Comparison of ENCODE assay signal across 29 cellular contexts in the genomic region with DNA sequence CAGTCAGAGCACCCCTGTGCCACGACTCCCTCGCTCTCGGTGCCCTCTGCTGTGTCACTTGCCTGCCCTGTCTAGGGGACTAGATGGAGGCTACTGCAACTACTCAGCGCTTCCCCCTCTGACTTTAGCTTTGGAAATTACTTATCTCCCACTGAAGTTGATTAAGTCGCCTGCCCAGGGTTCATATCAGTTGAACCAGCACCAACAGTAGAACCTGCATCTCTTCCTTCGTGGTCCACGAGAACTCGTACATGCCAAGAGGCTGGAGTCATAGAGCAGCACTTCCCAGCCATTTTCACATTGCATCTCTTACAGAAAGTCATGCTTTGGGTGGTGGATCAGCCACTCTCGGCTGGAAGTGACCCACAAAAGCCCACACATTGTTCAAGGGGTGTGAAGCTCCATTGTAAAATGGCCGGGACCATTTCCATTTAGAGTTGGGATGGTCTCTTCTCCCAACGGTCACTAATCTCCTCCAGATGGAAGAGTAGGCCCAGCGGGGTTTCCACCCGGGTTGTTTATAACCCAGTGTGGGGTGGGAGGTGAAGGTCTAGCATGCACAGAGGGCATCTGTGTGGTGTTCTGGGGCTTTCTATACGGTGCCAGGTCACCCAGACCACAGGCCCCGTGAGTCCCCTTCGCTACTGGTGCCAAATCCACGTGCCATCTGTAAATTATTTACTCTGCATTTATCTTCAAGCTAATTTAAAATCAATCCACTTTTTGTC. TPM values are rescaled to one million over a fixed set of nuclear protein-coding genes. Genes with fewer than 3 reads are reported as not detected.
"Had no signal": no experiment of that assay in that cellular context is flagged by ENCODE, and none has a peak within 500 bp of the region (broad histone marks: within the 10 kb centered on the region; RNA-seq: fewer than 3 reads in every experiment).

No MANE protein-coding gene starts in this region.

- H3K27me3 Mint-ChIP-seq: activated naive CD8-positive, alpha-beta T cell treated with anti-CD3 and anti-CD28 coated beads, Interleukin-2, amount 50 U/mL, for 24 hours; stimulated activated memory B cell treated with anti-CD40 and anti-IgM and Interleukin-4, amounts not matched to agents 10 μg/mL and 1 μg/mL and 100 μg/mL, for 72 hours; stimulated activated naive CD8-positive, alpha-beta T cell treated with anti-CD3 and anti-CD28 coated beads, Interleukin-15, amount 100 ng/mL, for 72 hours had no signal

- H3K27ac Mint-ChIP-seq: activated naive CD4-positive, alpha-beta T cell treated with anti-CD3 and anti-CD28 coated beads, Interleukin-2, amount 50 U/mL, for 24 hours; activated naive CD8-positive, alpha-beta T cell treated with anti-CD3 and anti-CD28 coated beads, Interleukin-2, amount 50 U/mL, for 24 hours; activated T-helper 2 cell treated with anti-CD3 and anti-CD28 coated beads, Interferon-gamma antibody, Interleukin-2, Interleukin-4, amounts not matched to agents 10 μg/mL and 5 μg/mL and 100 μg/mL, durations not matched to agents 14 hours and 24 hours and 36 hours; naive thymus-derived CD8-positive, alpha-beta T cell; stimulated activated memory B cell treated with anti-CD40 and anti-IgM and Interleukin-4, amounts not matched to agents 10 μg/mL and 1 μg/mL and 100 μg/mL, for 72 hours had no signal

- H3K36me3 Mint-ChIP-seq: activated naive CD4-positive, alpha-beta T cell treated with anti-CD3 and anti-CD28 coated beads, Interleukin-2, amount 50 U/mL, for 24 hours; naive thymus-derived CD8-positive, alpha-beta T cell; stimulated activated memory B cell treated with anti-CD40 and anti-IgM and Interleukin-4, amounts not matched to agents 10 μg/mL and 1 μg/mL and 100 μg/mL, for 72 hours had no signal

- H3K9me3 Mint-ChIP-seq: activated naive CD4-positive, alpha-beta T cell treated with anti-CD3 and anti-CD28 coated beads, Interleukin-2, amount 50 U/mL, for 24 hours; activated naive CD8-positive, alpha-beta T cell treated with anti-CD3 and anti-CD28 coated beads, Interleukin-2, amount 50 U/mL, for 24 hours; activated T-helper 2 cell treated with anti-CD3 and anti-CD28 coated beads, Interferon-gamma antibody, Interleukin-2, Interleukin-4, amounts not matched to agents 10 μg/mL and 5 μg/mL and 100 μg/mL, durations not matched to agents 14 hours and 24 hours and 36 hours; naive thymus-derived CD8-positive, alpha-beta T cell; neural crest cell; stimulated activated memory B cell treated with anti-CD40 and anti-IgM and Interleukin-4, amounts not matched to agents 10 μg/mL and 1 μg/mL and 100 μg/mL, for 72 hours; stimulated activated naive CD8-positive, alpha-beta T cell treated with anti-CD3 and anti-CD28 coated beads, Interleukin-15, amount 100 ng/mL, for 72 hours had no signal

- ATAC-seq: activated naive CD8-positive, alpha-beta T cell treated with anti-CD3 and anti-CD28 coated beads, Interleukin-2, amount 50 U/mL, for 24 hours; gastrocnemius medialis; left cardiac atrium; left ventricle myocardium superior; naive thymus-derived CD8-positive, alpha-beta T cell; sciatic nerve; SK-N-SH treated with all-trans-retinoic acid at 6 μM for 48 hours; stimulated activated memory B cell treated with anti-CD40 and anti-IgM and Interleukin-4, amounts not matched to agents 10 μg/mL and 1 μg/mL and 100 μg/mL, for 72 hours; stimulated activated naive CD8-positive, alpha-beta T cell treated with anti-CD3 and anti-CD28 coated beads, Interleukin-15, amount 100 ng/mL, for 72 hours had no signal

- H3K4me1 ChIP-seq: colonic mucosa had no signal

- H3K4me3 Mint-ChIP-seq: activated naive CD4-positive, alpha-beta T cell treated with anti-CD3 and anti-CD28 coated beads, Interleukin-2, amount 50 U/mL, for 24 hours; activated naive CD8-positive, alpha-beta T cell treated with anti-CD3 and anti-CD28 coated beads, Interleukin-2, amount 50 U/mL, for 24 hours; naive thymus-derived CD8-positive, alpha-beta T cell; neural crest cell; stimulated activated memory B cell treated with anti-CD40 and anti-IgM and Interleukin-4, amounts not matched to agents 10 μg/mL and 1 μg/mL and 100 μg/mL, for 72 hours; stimulated activated naive CD8-positive, alpha-beta T cell treated with anti-CD3 and anti-CD28 coated beads, Interleukin-15, amount 100 ng/mL, for 72 hours had no signal

- H3K27ac ChIP-seq: colonic mucosa, gastrocnemius medialis, skin epidermis, tibial artery, VCaP had no signal

- H3K36me3 ChIP-seq: colonic mucosa had no signal

- H3K4me3 ChIP-seq: colonic mucosa, gastrocnemius medialis, skin epidermis, tibial artery had no signal

- H3K4me1 Mint-ChIP-seq: activated naive CD4-positive, alpha-beta T cell treated with anti-CD3 and anti-CD28 coated beads, Interleukin-2, amount 50 U/mL, for 24 hours; activated naive CD8-positive, alpha-beta T cell treated with anti-CD3 and anti-CD28 coated beads, Interleukin-2, amount 50 U/mL, for 24 hours; naive thymus-derived CD8-positive, alpha-beta T cell; stimulated activated memory B cell treated with anti-CD40 and anti-IgM and Interleukin-4, amounts not matched to agents 10 μg/mL and 1 μg/mL and 100 μg/mL, for 72 hours; stimulated activated naive CD8-positive, alpha-beta T cell treated with anti-CD3 and anti-CD28 coated beads, Interleukin-15, amount 100 ng/mL, for 72 hours had no signal

- DNase-seq: activated CD4-positive, alpha-beta T cell treated with anti-CD3 and anti-CD28 coated beads for 48 hours; activated CD4-positive, alpha-beta T cell treated with anti-CD3 and anti-CD28 coated beads, Interleukin-2, amount 50 U/mL, for 48 hours; activated naive CD8-positive, alpha-beta T cell treated with anti-CD3 and anti-CD28 coated beads, Interleukin-2, amount 50 U/mL, for 24 hours; activated T-cell treated with anti-CD3 and anti-CD28 coated beads, Interleukin-2, amount 50 U/mL, for 48 hours; amygdala; colonic mucosa; effector CD8-positive, alpha-beta T cell; gastrocnemius medialis; glutamatergic neuron; left cardiac atrium; left ventricle myocardium superior; mammary epithelial cell; midbrain; naive thymus-derived CD8-positive, alpha-beta T cell; posterior cingulate gyrus; stimulated activated CD4-positive, alpha-beta T cell treated with anti-CD3 and anti-CD28 coated beads, Interleukin-1b, Interleukin-23, amount 100 ng/mL, for 48 hours; stimulated activated CD4-positive, alpha-beta T cell treated with anti-CD3 and anti-CD28 coated beads, Interleukin-4, amount 100 ng/mL, for 4 hours; stimulated activated CD8-positive, alpha-beta memory T cell treated with anti-CD3 and anti-CD28 coated beads, Interleukin-4, amount 100 ng/mL, for 48 hours; stimulated activated naive CD8-positive, alpha-beta T cell treated with anti-CD3 and anti-CD28 coated beads, Interleukin-15, amount 100 ng/mL, for 72 hours; T-helper 2 cell; tibial artery had no signal

- H3K9me3 ChIP-seq: colonic mucosa, gastrocnemius medialis, tibial artery had no signal

- H3K27me3 ChIP-seq: colonic mucosa, gastrocnemius medialis, tibial artery had no signal

RNA-seq across cellular contexts. Expression of gene STEAP3, which starts 38.0 kb away (rescaled TPM):
- total RNA-seq: naive thymus-derived CD8-positive, alpha-beta T cell had no signal
